Comparison of ENCODE assay signal across 8 cellular contexts in the genomic region with DNA sequence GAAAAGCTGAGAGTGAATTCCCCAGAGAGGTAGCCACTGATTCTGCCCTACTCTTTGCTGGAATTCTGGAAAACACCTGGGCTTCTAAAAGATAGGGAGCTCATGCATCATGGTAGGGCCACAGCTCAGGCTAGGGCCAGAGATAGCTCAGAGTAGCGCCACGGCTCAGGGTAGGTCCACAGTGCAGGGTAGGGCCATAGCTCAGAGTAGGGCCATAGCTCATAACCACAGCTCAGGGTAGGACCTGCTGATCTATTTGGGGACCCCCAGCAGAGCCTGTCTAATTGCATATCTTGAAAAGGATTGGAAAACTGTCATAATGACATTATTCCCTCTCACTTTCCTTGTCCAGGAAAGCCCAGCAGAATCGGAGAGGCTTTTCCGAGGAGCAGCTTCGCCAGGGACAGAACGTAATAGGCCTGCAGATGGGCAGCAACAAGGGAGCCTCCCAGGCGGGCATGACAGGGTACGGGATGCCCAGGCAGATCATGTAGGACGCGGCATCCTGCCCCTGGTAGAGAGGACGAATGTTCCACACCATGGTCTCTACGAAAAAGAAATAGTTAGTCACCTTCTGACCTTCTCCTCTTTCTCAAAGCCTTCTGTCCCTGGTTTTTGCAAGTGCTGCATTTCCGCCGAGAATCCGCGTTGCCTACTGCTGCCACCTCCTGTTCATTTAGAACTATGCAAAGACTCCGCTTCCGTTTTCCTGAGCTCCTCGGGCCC. TPM values are rescaled to one million over a fixed set of nuclear protein-coding genes. Genes with fewer than 3 reads are reported as not detected.
DNase-seq lines count a peak whose midpoint lies in the region; ATAC-seq and TF ChIP-seq lines count a peak whose summit lies in the region.

No MANE protein-coding gene starts in this region.

- no peak overlapping the region for H3K27ac ChIP-seq in colonic mucosa
- H3K27ac ChIP-seq in liver (ENCODE audit: low read depth in 1 of 2, low read length in 2 of 2) = no peak overlapping the region

- peak; percentile 77 for ATAC-seq in GM21717 (IDR thresholded peaks at IDR 0.05; ENCODE audit: unreplicated experiment)

- H3K36me3 ChIP-seq in colonic mucosa (no peaks in the 10 kb centered on the region), liver (ENCODE audit: control insufficient read depth in 4 of 4, insufficient read depth in 3 of 4, low read depth in 1 of 4, low read length in 3 of 4) (no peaks in the 10 kb centered on the region)

- no peak overlapping the region for H3K9ac ChIP-seq in colonic mucosa (ENCODE audit: low read depth in 2 of 2, low read length in 2 of 2)
- no peak overlapping the region for H3K9ac ChIP-seq in liver (ENCODE audit: low read depth in 1 of 2, low read length in 2 of 2)

- H3K27me3 ChIP-seq in colonic mucosa (no peaks in the 10 kb centered on the region), liver (ENCODE audit: control insufficient read depth in 4 of 4, insufficient read depth in 4 of 4, low read length in 3 of 4) (no peaks in the 10 kb centered on the region)

- DNase-seq in Daoy (ENCODE audit: low read depth) = peak; percentile 82
- DNase-seq in LNCaP clone FGC (ENCODE audit: low read depth) = peak; percentile 22
- DNase-seq in activated CD4-positive, alpha-beta T cell treated with anti-CD3 and anti-CD28 coated beads for 48 hours = peak; percentile 79
- DNase-seq in colonic mucosa = peak; percentile 55
- peak in 2 of 3 experiments; percentile 34 to 38 for DNase-seq in stimulated activated CD4-positive, alpha-beta T cell treated with anti-CD3 and anti-CD28 coated beads, TNF-alpha, amount 100 ng/mL, for 4 hours (ENCODE audit: low read depth in 3 of 3)
- DNase-seq in NCI-H2029 (lab: John Stamatoyannopoulos, UW) = no peak

- H3K9me3 ChIP-seq in colonic mucosa = no peaks in the 10 kb centered on the region
- H3K9me3 ChIP-seq in liver (ENCODE audit: control insufficient read depth in 4 of 4, low read length in 3 of 4) = no peaks in the 10 kb centered on the region

- H3K4me1 ChIP-seq in colonic mucosa = no peaks in the 10 kb centered on the region
- peaks cover 2 to 13% (median 8%) of the 10 kb centered on the region in 4 donors for H3K4me1 ChIP-seq in liver (ENCODE audit: control insufficient read depth in 4 of 4, insufficient read depth in 4 of 4, low read length in 3 of 4)

- no peak overlapping the region for H3K4me3 ChIP-seq in LNCaP clone FGC (ENCODE audit: low read depth, low read length)
- H3K4me3 ChIP-seq in colonic mucosa = no peak overlapping the region
- H3K4me3 ChIP-seq in liver (ENCODE audit: low read depth in 1 of 3, low read length in 3 of 3) = no peak overlapping the region

- peak; percentile 95 to 96 for TF ChIP-seq RAD21 in liver (IDR thresholded peaks at IDR 0.05)

- intact Hi-C loops in colonic mucosa (cut with DNase I) = no loop called here

- TF ChIP-seq CTCF in LNCaP clone FGC (IDR thresholded peaks at IDR 0.05; ENCODE audit: control insufficient read depth, extremely low read depth, insufficient read depth) (peak; percentile 67), colonic mucosa (IDR thresholded peaks at IDR 0.05) (peak; percentile 44), liver (IDR thresholded peaks at IDR 0.05; ENCODE audit: low read depth, low read length, missing input control) (peak; percentile 79)

- WGBS in liver = 38% methylated on average over 19 of the region's 19 CpGs

TF ChIP-seq in liver, 16 proteins besides CTCF, POLR2A, EP300 and RAD21:
- no peak for TF ChIP-seq JUND (IDR thresholded peaks at IDR 0.05)
- peak; percentile 78 for TF ChIP-seq NR2F2 (IDR thresholded peaks at IDR 0.05)

RNA-seq across cellular contexts. Expression of gene TAGLN3, which starts 14.5 kb away (rescaled TPM):
- total RNA-seq in Daoy (2014; rRNA removed; shearing (Covaris generic)) = 0.80 and 5.1 TPM in 2 replicates
- 1 to 10 TPM in 1 of 2 donors, not detected in 1; 1.8 TPM for total RNA-seq in colonic mucosa
- not detected for total RNA-seq in liver
- not detected for polyA plus RNA-seq in liver

RNA-seq across cellular contexts. Expression of gene TMPRSS7, which starts 21.3 kb away (rescaled TPM):
- total RNA-seq in Daoy (2014; rRNA removed; shearing (Covaris generic)) = not detected in 2 replicates
- not detected for total RNA-seq in colonic mucosa
- total RNA-seq in liver = not detected
- not detected for polyA plus RNA-seq in liver

RNA-seq across cellular contexts. Expression of gene ABHD10, which starts 34.4 kb away (rescaled TPM):
- total RNA-seq in Daoy (2014; rRNA removed; shearing (Covaris generic)) = 36.3 and 40.5 TPM in 2 replicates
- total RNA-seq in colonic mucosa (10 to 100 TPM; 27.8 to 31.7 TPM), liver (10 to 100 TPM; 18.7 to 22.1 TPM)
- polyA plus RNA-seq in liver = 10 to 100 TPM; 15.1 to 19.1 TPM
